22 cellular contexts compared by ENCODE assay signal in genomic region chr5:142117579-142118420, GRCh38. TPM values are rescaled to one million over a fixed set of nuclear protein-coding genes. Genes with fewer than 3 reads are reported as not detected.
A peak's percentile ranks its signal among the peaks of the same experiment; 100 is the strongest.
DNase-seq lines count a peak whose midpoint lies in the region; ATAC-seq and TF ChIP-seq lines count a peak whose summit lies in the region.
"Had no signal": no experiment of that assay in that cellular context is flagged by ENCODE, and none has a peak within 500 bp of the region (broad histone marks: within the 10 kb centered on the region; RNA-seq: fewer than 3 reads in every experiment).

No MANE protein-coding gene starts in this region.

- H3K4me1 ChIP-seq in Loucy (ENCODE audit: insufficient read depth, low read length, poor library complexity, severe bottlenecking) = peaks cover 59% of the 10 kb centered on the region

- CTCF ChIA-PET in activated naive CD4-positive, alpha-beta T cell treated with anti-CD3 and anti-CD28 coated beads for 36 hours (lab: Charles Lee) = interaction anchor here (0.7 to 2.1 kb wide), 3 partner anchors 10 to 103 kb away, joined by 4 to 5 read pairs (median 5); partner anchors contain the start of gene NDFIP1

- ATAC-seq in activated naive CD8-positive, alpha-beta T cell treated with anti-CD3 and anti-CD28 coated beads, Interleukin-2, amount 50 U/mL, for 24 hours = no peak
- ATAC-seq: esophagus mucosa, gastroesophageal sphincter, HCT116 had no signal

- H3K9me3 ChIP-seq in Loucy (ENCODE audit: insufficient read depth, low read depth, low read length) = no peaks in the 10 kb centered on the region
- H3K9me3 ChIP-seq: gastroesophageal sphincter, Peyer's patch, suprapubic skin had no signal

- no peaks in the 10 kb centered on the region for H3K9me3 Mint-ChIP-seq in activated naive CD4-positive, alpha-beta T cell treated with anti-CD3 and anti-CD28 coated beads for 36 hours
- H3K9me3 Mint-ChIP-seq in activated naive CD8-positive, alpha-beta T cell treated with anti-CD3 and anti-CD28 coated beads, Interleukin-2, amount 50 U/mL, for 24 hours = no peaks in the 10 kb centered on the region
- peaks cover 9% of the 10 kb centered on the region for H3K9me3 Mint-ChIP-seq in progenitor cell of endocrine pancreas (ENCODE audit: low read depth)

- peaks cover 76% of the 10 kb centered on the region for H3K79me2 ChIP-seq in Loucy (ENCODE audit: insufficient read depth, low read length)

- peaks cover 3% of the 10 kb centered on the region; the same call in 1 of the 2 replicates for H3F3A ChIP-seq in Loucy (ENCODE audit: low read depth)

- no peaks in the 10 kb centered on the region for H3K36me3 ChIP-seq in Loucy (ENCODE audit: insufficient read depth, low read length)

- no peaks in the 10 kb centered on the region for H4K20me1 ChIP-seq in Loucy (ENCODE audit: insufficient read depth, low read length, poor library complexity, severe bottlenecking)

- no peak overlapping the region for H2AFZ ChIP-seq in Loucy (ENCODE audit: low read length)

- H3K9me2 ChIP-seq in Loucy (replicated peaks; ENCODE audit: low read depth, low read length) = no peaks in the 10 kb centered on the region

- no peaks in the 10 kb centered on the region for H3K27me3 ChIP-seq in Loucy (ENCODE audit: insufficient read depth, low read length, poor library complexity, severe bottlenecking)
- H3K27me3 ChIP-seq: gastroesophageal sphincter, Peyer's patch, suprapubic skin had no signal

- H3K4me2 ChIP-seq in Loucy (ENCODE audit: low read depth, low read length, poor library complexity, severe bottlenecking) = peak overlapping the region; percentile 66

- intact Hi-C loops in activated naive CD4-positive, alpha-beta T cell treated with anti-CD3 and anti-CD28 coated beads for 36 hours (cut with micrococcal nuclease) = loop anchor here (1.0 to 2.0 kb wide), 2 partner anchors 7 to 15 kb away; no protein-coding TSS in a partner anchor

- peaks cover 48% of the 10 kb centered on the region for H3K36me3 Mint-ChIP-seq in activated naive CD4-positive, alpha-beta T cell treated with anti-CD3 and anti-CD28 coated beads for 36 hours (ENCODE audit: low read depth)
- peaks cover 70% of the 10 kb centered on the region for H3K36me3 Mint-ChIP-seq in activated naive CD8-positive, alpha-beta T cell treated with anti-CD3 and anti-CD28 coated beads, Interleukin-2, amount 50 U/mL, for 24 hours (ENCODE audit: low read depth)
- H3K36me3 Mint-ChIP-seq in progenitor cell of endocrine pancreas (ENCODE audit: insufficient read depth) = peaks cover 44% of the 10 kb centered on the region

- TF ChIP-seq CTCF in Loucy (conservative IDR thresholded peaks at IDR 0.05; ENCODE audit: low read length) (no peak), progenitor cell of endocrine pancreas (IDR thresholded peaks at IDR 0.05; ENCODE audit: unreplicated experiment) (no peak)

- H3K27ac Mint-ChIP-seq in activated naive CD4-positive, alpha-beta T cell treated with anti-CD3 and anti-CD28 coated beads for 36 hours = peak overlapping the region; percentile 84
- peak overlapping the region; percentile 67 for H3K27ac Mint-ChIP-seq in activated naive CD8-positive, alpha-beta T cell treated with anti-CD3 and anti-CD28 coated beads, Interleukin-2, amount 50 U/mL, for 24 hours
- H3K27ac Mint-ChIP-seq in progenitor cell of endocrine pancreas = peak overlapping the region; percentile 69

- no peak overlapping the region for H3K4me3 ChIP-seq in Loucy (ENCODE audit: low read length, poor library complexity, severe bottlenecking)
- H3K4me3 ChIP-seq: gastroesophageal sphincter, Peyer's patch, suprapubic skin had no signal

- H3K27me3 Mint-ChIP-seq in activated naive CD4-positive, alpha-beta T cell treated with anti-CD3 and anti-CD28 coated beads for 36 hours (ENCODE audit: low read depth) = no peaks in the 10 kb centered on the region
- no peaks in the 10 kb centered on the region for H3K27me3 Mint-ChIP-seq in activated naive CD8-positive, alpha-beta T cell treated with anti-CD3 and anti-CD28 coated beads, Interleukin-2, amount 50 U/mL, for 24 hours
- H3K27me3 Mint-ChIP-seq in progenitor cell of endocrine pancreas = no peaks in the 10 kb centered on the region

- H3K9ac ChIP-seq in Loucy (ENCODE audit: low read depth, low read length, poor library complexity, severe bottlenecking) = no peak overlapping the region

- peaks cover 87% of the 10 kb centered on the region for H3K4me1 Mint-ChIP-seq in activated naive CD4-positive, alpha-beta T cell treated with anti-CD3 and anti-CD28 coated beads for 36 hours (ENCODE audit: low read depth)
- peaks cover 90% of the 10 kb centered on the region for H3K4me1 Mint-ChIP-seq in activated naive CD8-positive, alpha-beta T cell treated with anti-CD3 and anti-CD28 coated beads, Interleukin-2, amount 50 U/mL, for 24 hours
- H3K4me1 Mint-ChIP-seq in progenitor cell of endocrine pancreas (ENCODE audit: low read depth) = peaks cover 46% of the 10 kb centered on the region

- no peak for DNase-seq in activated naive CD4-positive, alpha-beta T cell treated with anti-CD3 and anti-CD28 coated beads for 36 hours
- DNase-seq in activated naive CD4-positive, alpha-beta T cell treated with Interleukin-2 at 50 U/mL for 16 hours = no peak
- DNase-seq in activated naive CD8-positive, alpha-beta T cell treated with anti-CD3 and anti-CD28 coated beads, Interleukin-2, amount 50 U/mL, for 24 hours = no peak
- DNase-seq in progenitor cell of endocrine pancreas (ENCODE audit: low spot score, unreplicated experiment) = no peak
- no peak for DNase-seq in NCI-H2029 treated with DMSO at 0.1 percent for 48 hours (lab: John Stamatoyannopoulos, UW)
- DNase-seq in NCI-H2196 treated with DMSO at 0.1 percent for 48 hours (lab: John Stamatoyannopoulos, UW; ENCODE audit: unreplicated experiment) = no peak
- DNase-seq in activated effector memory CD4-positive, alpha-beta T cell treated with Interleukin-2 at 50 U/mL for 16 hours = no peak
- DNase-seq: ACHN; activated CD4-positive, CD25-positive, alpha-beta regulatory T cell treated with anti-CD3 and anti-CD28 coated beads, Interleukin-2, amount 50 U/mL, for 72 hours; activated CD8-positive, alpha-beta memory T cell treated with anti-CD3 and anti-CD28 coated beads, Interleukin-2, amount 50 U/mL, for 48 hours; caudate nucleus; NCI-H146; NCI-H2171 treated with DMSO at 0.1 percent for 48 hours; Peyer's patch; stimulated activated CD4-positive, alpha-beta T cell treated with anti-CD3 and anti-CD28 coated beads, Interleukin-12 subunit alpha, Interleukin-12 subunit beta, amount 100 ng/mL, for 4 hours; stimulated activated CD8-positive, alpha-beta memory T cell treated with anti-CD3 and anti-CD28 coated beads, Interleukin-4, amount 100 ng/mL, for 48 hours; T1000 had no signal

- no peak overlapping the region for H3K4me3 Mint-ChIP-seq in activated naive CD4-positive, alpha-beta T cell treated with anti-CD3 and anti-CD28 coated beads for 36 hours
- peak overlapping the region; percentile 35 for H3K4me3 Mint-ChIP-seq in activated naive CD8-positive, alpha-beta T cell treated with anti-CD3 and anti-CD28 coated beads, Interleukin-2, amount 50 U/mL, for 24 hours
- peak overlapping the region; percentile 25 for H3K4me3 Mint-ChIP-seq in progenitor cell of endocrine pancreas (ENCODE audit: low read depth)

RNA-seq across cellular contexts. Expression of gene NDFIP1, which starts 9.2 kb away (rescaled TPM):
- 100 to 1,000 TPM; 103 to 104 TPM for total RNA-seq in activated naive CD4-positive, alpha-beta T cell treated with anti-CD3 and anti-CD28 coated beads for 36 hours
- 228 and 247 TPM in 2 replicates for total RNA-seq in progenitor cell of endocrine pancreas
